ENCODE assay signal across 1 cellular context in genomic region chr21:45356251-45356650, GRCh38.
TF ChIP-seq lines count a peak whose summit lies in the region.

No MANE protein-coding gene starts in this region.

TF ChIP-seq in HCT116, 20 proteins besides CTCF, POLR2A, EP300 and RAD21 (continued from another document):
- TF ChIP-seq, protein P1, sequence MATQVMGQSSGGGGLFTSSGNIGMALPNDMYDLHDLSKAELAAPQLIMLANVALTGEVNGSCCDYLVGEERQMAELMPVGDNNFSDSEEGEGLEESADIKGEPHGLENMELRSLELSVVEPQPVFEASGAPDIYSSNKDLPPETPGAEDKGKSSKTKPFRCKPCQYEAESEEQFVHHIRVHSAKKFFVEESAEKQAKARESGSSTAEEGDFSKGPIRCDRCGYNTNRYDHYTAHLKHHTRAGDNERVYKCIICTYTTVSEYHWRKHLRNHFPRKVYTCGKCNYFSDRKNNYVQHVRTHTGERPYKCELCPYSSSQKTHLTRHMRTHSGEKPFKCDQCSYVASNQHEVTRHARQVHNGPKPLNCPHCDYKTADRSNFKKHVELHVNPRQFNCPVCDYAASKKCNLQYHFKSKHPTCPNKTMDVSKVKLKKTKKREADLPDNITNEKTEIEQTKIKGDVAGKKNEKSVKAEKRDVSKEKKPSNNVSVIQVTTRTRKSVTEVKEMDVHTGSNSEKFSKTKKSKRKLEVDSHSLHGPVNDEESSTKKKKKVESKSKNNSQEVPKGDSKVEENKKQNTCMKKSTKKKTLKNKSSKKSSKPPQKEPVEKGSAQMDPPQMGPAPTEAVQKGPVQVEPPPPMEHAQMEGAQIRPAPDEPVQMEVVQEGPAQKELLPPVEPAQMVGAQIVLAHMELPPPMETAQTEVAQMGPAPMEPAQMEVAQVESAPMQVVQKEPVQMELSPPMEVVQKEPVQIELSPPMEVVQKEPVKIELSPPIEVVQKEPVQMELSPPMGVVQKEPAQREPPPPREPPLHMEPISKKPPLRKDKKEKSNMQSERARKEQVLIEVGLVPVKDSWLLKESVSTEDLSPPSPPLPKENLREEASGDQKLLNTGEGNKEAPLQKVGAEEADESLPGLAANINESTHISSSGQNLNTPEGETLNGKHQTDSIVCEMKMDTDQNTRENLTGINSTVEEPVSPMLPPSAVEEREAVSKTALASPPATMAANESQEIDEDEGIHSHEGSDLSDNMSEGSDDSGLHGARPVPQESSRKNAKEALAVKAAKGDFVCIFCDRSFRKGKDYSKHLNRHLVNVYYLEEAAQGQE (IDR thresholded peaks at IDR 0.05; ENCODE audit: low read depth), result no peak
- TF ChIP-seq CEBPB (IDR thresholded peaks at IDR 0.05; ENCODE audit: low read depth) (no peak), CBX3 (IDR thresholded peaks at IDR 0.05; ENCODE audit: low read depth) (no peak), ELF1 (IDR thresholded peaks at IDR 0.05; ENCODE audit: borderline replicate concordance, low read depth) (no peak), SRF (IDR thresholded peaks at IDR 0.05; ENCODE audit: low read depth) (no peak), EZH2 (IDR thresholded peaks at IDR 0.05) (no peak), FOSL1 (IDR thresholded peaks at IDR 0.05; ENCODE audit: low read depth) (no peak), YY1 (IDR thresholded peaks at IDR 0.05; ENCODE audit: extremely low read depth, insufficient replicate concordance, low read depth, low read length) (no peak), EGR1 (IDR thresholded peaks at IDR 0.05; ENCODE audit: low read depth) (no peak)
